Comparison of ENCODE assay signal across 1 cellular context in genomic region chr1:158686430-158687009, GRCh38.
TF ChIP-seq lines count a peak whose summit lies in the region.

SPTA1 (minus strand) TSS chr1:158686715; CDS start chr1:158686517, 198 bp downstream.

TF ChIP-seq in K562, 482 proteins besides CTCF, POLR2A, EP300 and RAD21 (continues in another document):
- TF ChIP-seq ASH1L (IDR thresholded peaks at IDR 0.05; ENCODE audit: borderline replicate concordance, low read depth, partially characterized antibody) (peak; percentile 26), POLR2B (IDR thresholded peaks at IDR 0.05; ENCODE audit: low read depth, partially characterized antibody) (peak; percentile 74), ZNF584 (CRISPR knock-in tag; IDR thresholded peaks at IDR 0.05; ENCODE audit: low read depth) (0 out of 2 replicates have a peak, but pooled peaks have one; percentile 28), TRIM25 (IDR thresholded peaks at IDR 0.05; ENCODE audit: borderline replicate concordance) (no peak), ZEB2 (IDR thresholded peaks at IDR 0.05) (peak; percentile 50), DACH1 (IDR thresholded peaks at IDR 0.05; ENCODE audit: partially characterized antibody) (peak; percentile 87), TAF15 (IDR thresholded peaks at IDR 0.05; ENCODE audit: low read depth, low read length) (no peak), SMARCE1 (IDR thresholded peaks at IDR 0.05) (peak; percentile 88), TFAP4 (CRISPR knock-in tag; IDR thresholded peaks at IDR 0.05; ENCODE audit: borderline replicate concordance) (peak; percentile 25; the same call in 1 of the 2 replicates), TCFL5 (CRISPR knock-in tag; conservative IDR thresholded peaks at IDR 0.05) (no peak), MTA2 (IDR thresholded peaks at IDR 0.05; ENCODE audit: low read depth) (peak; percentile 61), BCOR (IDR thresholded peaks at IDR 0.05) (peak; percentile 47; the same call in 1 of the 2 replicates), FOXM1 (IDR thresholded peaks at IDR 0.05; ENCODE audit: low read depth) (peak; percentile 91), FOXM1 (CRISPR knock-in tag; IDR thresholded peaks at IDR 0.05; ENCODE audit: low read depth) (no peak), NCOA1 (IDR thresholded peaks at IDR 0.05; ENCODE audit: low read depth) (peak; percentile 51; the same call in 1 of the 2 replicates), E2F8 (IDR thresholded peaks at IDR 0.05; ENCODE audit: low read depth, partially characterized antibody) (peak; percentile 35), CC2D1A (IDR thresholded peaks at IDR 0.05) (peak; percentile 78), HNRNPH1 (optimal IDR thresholded peaks at IDR 0.05; ENCODE audit: low read depth, low read length) (no peak), NCOR1 (IDR thresholded peaks at IDR 0.05) (peak; percentile 71), GATAD2B (IDR thresholded peaks at IDR 0.05; ENCODE audit: borderline replicate concordance) (0 out of 2 replicates have a peak, but pooled peaks have one; percentile 32), ATF1 (CRISPR knock-in tag; IDR thresholded peaks at IDR 0.05) (no peak), ATF1 (tag; IDR thresholded peaks at IDR 0.05) (no peak; the same call in 1 of the 2 replicates), NFE2L1 (tag; IDR thresholded peaks at IDR 0.05; ENCODE audit: borderline replicate concordance, low read depth) (peak; percentile 100), NFIC (IDR thresholded peaks at IDR 0.05) (peak; percentile 54), POLR2H (tag; IDR thresholded peaks at IDR 0.05; ENCODE audit: low read depth) (peak; percentile 51; the same call in 1 of the 2 replicates), ARNT (IDR thresholded peaks at IDR 0.05) (peak; percentile 71 to 76; a peak in 1 of 4 replicates), TCF3 (CRISPR knock-in tag; IDR thresholded peaks at IDR 0.05) (peak; percentile 78), C11orf30 (IDR thresholded peaks at IDR 0.05; ENCODE audit: low read depth) (peak; percentile 98), PREB (CRISPR knock-in tag; IDR thresholded peaks at IDR 0.05) (no peak), HMG20A (CRISPR knock-in tag; conservative IDR thresholded peaks at IDR 0.05) (no peak), CHAMP1 (IDR thresholded peaks at IDR 0.05) (peak; percentile 54; the same call in 1 of the 2 replicates), SMARCA4 (IDR thresholded peaks at IDR 0.05) (peak; percentile 94), U2AF2 (optimal IDR thresholded peaks at IDR 0.05; ENCODE audit: low read depth, low read length) (no peak), MCM7 (IDR thresholded peaks at IDR 0.05) (peak in 1 of 2 experiments; percentile 50; a peak in 1 of 4 replicates), NFE2 (IDR thresholded peaks at IDR 0.05; ENCODE audit: low read depth) (peak; percentile 97), STAG1 (CRISPR knock-in tag; IDR thresholded peaks at IDR 0.05; ENCODE audit: borderline replicate concordance) (no peak), ZNF586 (CRISPR knock-in tag; conservative IDR thresholded peaks at IDR 0.05) (no peak), PYGO2 (tag; IDR thresholded peaks at IDR 0.05) (no peak), MYBL2 (IDR thresholded peaks at IDR 0.05; ENCODE audit: low read depth) (peak; percentile 90), MYBL2 (CRISPR knock-in tag; IDR thresholded peaks at IDR 0.05; ENCODE audit: borderline replicate concordance) (no peak), RCOR1 (IDR thresholded peaks at IDR 0.05; ENCODE audit: borderline replicate concordance in 1 of 2, low read depth in 2 of 2, low read length in 2 of 2) (peak in 1 of 2 experiments; percentile 70; a peak in 2 of 4 replicates), ZNF23 (CRISPR knock-in tag; IDR thresholded peaks at IDR 0.05) (no peak), HLTF (IDR thresholded peaks at IDR 0.05) (0 out of 2 replicates have a peak, but pooled peaks have one; percentile 21), ZKSCAN3 (CRISPR knock-in tag; IDR thresholded peaks at IDR 0.05) (no peak), GABPB2 (CRISPR knock-in tag; conservative IDR thresholded peaks at IDR 0.05) (no peak), BACH1 (tag; IDR thresholded peaks at IDR 0.05) (peak; percentile 98), LARP7 (IDR thresholded peaks at IDR 0.05) (peak; percentile 75; the same call in 1 of the 2 replicates), ZNF707 (CRISPR knock-in tag; conservative IDR thresholded peaks at IDR 0.05) (no peak), BMI1 (IDR thresholded peaks at IDR 0.05; ENCODE audit: low read length) (no peak), ZNF143 (CRISPR knock-in tag; IDR thresholded peaks at IDR 0.05) (no peak), TEAD4 (IDR thresholded peaks at IDR 0.05; ENCODE audit: low read length) (peak; percentile 87), TEAD4 (CRISPR knock-in tag; IDR thresholded peaks at IDR 0.05; ENCODE audit: borderline replicate concordance) (no peak), TRIM24 (IDR thresholded peaks at IDR 0.05) (peak; percentile 78 to 84), MTA3 (IDR thresholded peaks at IDR 0.05; ENCODE audit: borderline replicate concordance) (peak; percentile 61; the same call in 1 of the 2 replicates), SUPT5H (IDR thresholded peaks at IDR 0.05) (peak; percentile 70), MAFG (tag; conservative IDR thresholded peaks at IDR 0.05) (peak; percentile 100), SMAD4 (CRISPR knock-in tag; conservative IDR thresholded peaks at IDR 0.05) (peak; percentile 28; the same call in 1 of the 2 replicates), DPF2 (IDR thresholded peaks at IDR 0.05) (peak; percentile 96), ZNF384 (IDR thresholded peaks at IDR 0.05; ENCODE audit: low read depth, low read length) (peak; percentile 91), CBX3 (IDR thresholded peaks at IDR 0.05; ENCODE audit: borderline replicate concordance in 1 of 2, low read length in 2 of 2) (peak in 1 of 2 experiments; percentile 66; a peak in 1 of 3 replicates), GATAD2A (IDR thresholded peaks at IDR 0.05) (peak; percentile 75; the same call in 1 of the 2 replicates), FOSL1 (tag; conservative IDR thresholded peaks at IDR 0.05) (peak; percentile 78), LEF1 (IDR thresholded peaks at IDR 0.05) (peak; percentile 60), AFF1 (IDR thresholded peaks at IDR 0.05; ENCODE audit: low read depth in 1 of 2, partially characterized antibody in 2 of 2) (peak; percentile 64 to 76), ILF3 (IDR thresholded peaks at IDR 0.05; ENCODE audit: borderline replicate concordance) (no peak), HDAC1 (IDR thresholded peaks at IDR 0.05) (peak in 1 of 2 experiments; percentile 74; a peak in 2 of 4 replicates)
